Comparison of ENCODE assay signal across 10 cellular contexts in genomic region chr3:22922317-22922716, GRCh38.
DNase-seq lines count a peak whose midpoint lies in the region; ATAC-seq and TF ChIP-seq lines count a peak whose summit lies in the region.
"Had no signal": no experiment of that assay in that cellular context is flagged by ENCODE, and none has a peak within 500 bp of the region (broad histone marks: within the 10 kb centered on the region; RNA-seq: fewer than 3 reads in every experiment).

No MANE protein-coding gene starts in this region.

- no peak overlapping the region for H3K9ac ChIP-seq in SK-N-SH

- no peaks in the 10 kb centered on the region for H3K27me3 ChIP-seq in SK-N-SH (ENCODE audit: insufficient read depth)

- TF ChIP-seq EP300 in SK-N-SH (IDR thresholded peaks at IDR 0.05; ENCODE audit: borderline replicate concordance in 1 of 2, low read depth in 1 of 2, low read length in 1 of 2), result no peak

- no peak overlapping the region for H3K4me2 ChIP-seq in SK-N-SH

- no peaks in the 10 kb centered on the region for H3K9me2 ChIP-seq in SK-N-SH

- no peaks in the 10 kb centered on the region for H3K4me1 ChIP-seq in SK-N-SH (ENCODE audit: control insufficient read depth in 1 of 2, insufficient read depth in 2 of 2, low read depth in 1 of 2, low read length in 1 of 2)

- POLR2A ChIA-PET in SK-N-SH (lab: Yijun Ruan, JAX), result no interaction called here

- CTCF ChIA-PET in SK-N-SH (lab: Yijun Ruan, JAX), result interaction anchor here (0.9 to 1.9 kb wide), 7 partner anchors 10 to 549 kb away, joined by 3 to 10 read pairs (median 3); no protein-coding TSS in a partner anchor

- DNase-seq in SK-N-SH (peak; percentile 8), HT1080 (ENCODE audit: low read depth) (peak; percentile 10), dermis blood vessel endothelial cell (peak; percentile 42), superior temporal gyrus (ENCODE audit: extremely low spot score) (peak; percentile 19), islet precursor cell (no peak)
- DNase-seq: activated effector memory CD4-positive, alpha-beta T cell treated with anti-CD3 and anti-CD28 coated beads, Interleukin-2, amount 50 U/mL, for 16 hours; NCI-H1048 had no signal

- no peaks in the 10 kb centered on the region for H3F3A ChIP-seq in SK-N-SH (replicated peaks; ENCODE audit: insufficient read depth)

- H3K36me3 ChIP-seq in SK-N-SH (replicated peaks in 1 of 2; ENCODE audit: control insufficient read depth in 1 of 2, insufficient read depth in 2 of 2, low read length in 1 of 2), result no peaks in the 10 kb centered on the region

- no peak overlapping the region for H2AFZ ChIP-seq in SK-N-SH (ENCODE audit: low read depth)

- no peak for ATAC-seq in SK-N-SH treated with all-trans-retinoic acid at 6 μM for 48 hours
- no peak for ATAC-seq in GM18907 (IDR thresholded peaks at IDR 0.05; ENCODE audit: unreplicated experiment)
- no peak for ATAC-seq in GM19023 (IDR thresholded peaks at IDR 0.05; ENCODE audit: unreplicated experiment)

- WGBS in SK-N-SH (ENCODE audit: low lambda C conversion rate), result 12% methylated on average over 3 of the region's 3 CpGs

- H3K27ac ChIP-seq in SK-N-SH (ENCODE audit: low read depth in 2 of 2, low read length in 1 of 2), result no peak overlapping the region

- no peaks in the 10 kb centered on the region for H4K20me1 ChIP-seq in SK-N-SH (ENCODE audit: insufficient read depth)

- peak; percentile 37; the same call in 1 of the 2 replicates for TF ChIP-seq RAD21 in SK-N-SH (IDR thresholded peaks at IDR 0.05; ENCODE audit: low read length)

- no peaks in the 10 kb centered on the region for H3K9me3 ChIP-seq in SK-N-SH

- TF ChIP-seq CTCF in SK-N-SH (IDR thresholded peaks at IDR 0.05), result peak; percentile 53

- H3K4me3 ChIP-seq in SK-N-SH (ENCODE audit: low read depth in 2 of 2, low read length in 1 of 2), result no peak overlapping the region

- H3K79me2 ChIP-seq in SK-N-SH (ENCODE audit: insufficient read depth), result no peaks in the 10 kb centered on the region

TF ChIP-seq in SK-N-SH, 30 proteins besides CTCF, POLR2A, EP300 and RAD21 (continues in another document):
- TF ChIP-seq EZH2phosphoT487 (IDR thresholded peaks at IDR 0.05; ENCODE audit: borderline replicate concordance, low read depth) (no peak), RCOR1 (IDR thresholded peaks at IDR 0.05; ENCODE audit: low read length) (no peak), MEF2A (IDR thresholded peaks at IDR 0.05; ENCODE audit: borderline replicate concordance, low read depth) (no peak), RXRA (IDR thresholded peaks at IDR 0.05; ENCODE audit: borderline replicate concordance, low read depth) (no peak), FOSL2 (IDR thresholded peaks at IDR 0.05; ENCODE audit: borderline replicate concordance, low read depth) (no peak), CHD2 (IDR thresholded peaks at IDR 0.05; ENCODE audit: low read length, partially characterized antibody) (no peak), REST (IDR thresholded peaks at IDR 0.05; ENCODE audit: low read depth, low read length) (no peak), JUND (IDR thresholded peaks at IDR 0.05) (no peak), SMC3 (IDR thresholded peaks at IDR 0.05; ENCODE audit: low read depth, low read length) (no peak)
- TF ChIP-seq, protein P1, sequence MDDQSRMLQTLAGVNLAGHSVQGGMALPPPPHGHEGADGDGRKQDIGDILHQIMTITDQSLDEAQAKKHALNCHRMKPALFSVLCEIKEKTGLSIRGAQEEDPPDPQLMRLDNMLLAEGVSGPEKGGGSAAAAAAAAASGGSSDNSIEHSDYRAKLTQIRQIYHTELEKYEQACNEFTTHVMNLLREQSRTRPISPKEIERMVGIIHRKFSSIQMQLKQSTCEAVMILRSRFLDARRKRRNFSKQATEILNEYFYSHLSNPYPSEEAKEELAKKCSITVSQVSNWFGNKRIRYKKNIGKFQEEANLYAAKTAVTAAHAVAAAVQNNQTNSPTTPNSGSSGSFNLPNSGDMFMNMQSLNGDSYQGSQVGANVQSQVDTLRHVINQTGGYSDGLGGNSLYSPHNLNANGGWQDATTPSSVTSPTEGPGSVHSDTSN (IDR thresholded peaks at IDR 0.05), result no peak

TF ChIP-seq in SK-N-SH treated with all-trans-retinoic acid at 6 μM for 48 hours, 23 proteins besides CTCF, POLR2A, EP300 and RAD21:
- no peak for TF ChIP-seq PATZ1 (CRISPR knock-in tag; IDR thresholded peaks at IDR 0.05; ENCODE audit: borderline replicate concordance)
- no peak for TF ChIP-seq ZFP30 (CRISPR knock-in tag; IDR thresholded peaks at IDR 0.05)
- TF ChIP-seq SNAI2 (CRISPR knock-in tag; IDR thresholded peaks at IDR 0.05), result no peak
- no peak for TF ChIP-seq ZFP3 (CRISPR knock-in tag; IDR thresholded peaks at IDR 0.05)
TF ChIP-seq in SK-N-SH treated with all-trans-retinoic acid at 6 μM for 48 hours: peak in this region for 0.
